Comparison of ENCODE assay signal across 8 cellular contexts in genomic region chr5:88881566-88881965, GRCh38. TPM values are rescaled to one million over a fixed set of nuclear protein-coding genes. Genes with fewer than 3 reads are reported as not detected.
DNase-seq lines count a peak whose midpoint lies in the region; ATAC-seq, FAIRE-seq and TF ChIP-seq lines count a peak whose summit lies in the region.

No MANE protein-coding gene starts in this region.

- intact Hi-C loops in esophagus muscularis mucosa (cut with DNase I): loop anchor here (5.0 to 10.0 kb wide), 2 partner anchors 97 to 149 kb away; no protein-coding TSS in a partner anchor

- no peak for DNase-seq in MG63
- DNase-seq in esophagus muscularis mucosa (ENCODE audit: extremely low spot score): no peak
- peak; percentile 15 for DNase-seq in renal cortical epithelial cell (ENCODE audit: low read depth)
- DNase-seq in cerebellum (ENCODE audit: low spot score): no peak
- no peak for DNase-seq in HTR-8/SVneo (ENCODE audit: insufficient read length, low spot score)

- no peak for FAIRE-seq in HTR-8/SVneo (lab: Jason Lieb, UNC)

- TF ChIP-seq CTCF in esophagus muscularis mucosa (IDR thresholded peaks at IDR 0.05): no peak

- 15% methylated on average over 5 of the region's 5 CpGs for WGBS in esophagus muscularis mucosa

- peak; percentile 21 for ATAC-seq in GM18861 (IDR thresholded peaks at IDR 0.05; ENCODE audit: unreplicated experiment)
- no peak for ATAC-seq in HG02763 (IDR thresholded peaks at IDR 0.05; ENCODE audit: unreplicated experiment)
- no peak for ATAC-seq in HG02852 (IDR thresholded peaks at IDR 0.05; ENCODE audit: unreplicated experiment)

- TF ChIP-seq EP300 in esophagus muscularis mucosa (IDR thresholded peaks at IDR 0.05): no peak

- no peaks in the 10 kb centered on the region for H3K27me3 ChIP-seq in MG63
- H3K27me3 ChIP-seq in esophagus muscularis mucosa: no peaks in the 10 kb centered on the region

- H3K36me3 ChIP-seq in MG63 (no peaks in the 10 kb centered on the region), esophagus muscularis mucosa (no peaks in the 10 kb centered on the region)

- no peak for TF ChIP-seq POLR2A in esophagus muscularis mucosa (IDR thresholded peaks at IDR 0.05; ENCODE audit: low read depth)

- peak overlapping the region; percentile 87 to 96 (median 91) for H3K27ac ChIP-seq in esophagus muscularis mucosa (replicated peaks in 1 of 4)

- H3K9me3 ChIP-seq in MG63: no peaks in the 10 kb centered on the region
- H3K9me3 ChIP-seq in esophagus muscularis mucosa: no peaks in the 10 kb centered on the region

- H3K4me3 ChIP-seq in MG63 (peak overlapping the region; percentile 73), esophagus muscularis mucosa (peak overlapping the region; percentile 57 to 80 (median 74))

- H3K4me1 ChIP-seq in esophagus muscularis mucosa: peaks cover 16 to 71% (median 57%) of the 10 kb centered on the region in 4 donors

RNA-seq across cellular contexts. Expression of gene MEF2C, which starts 1.4 kb away (rescaled TPM):
- 9.5 and 16.0 TPM in 2 replicates for total RNA-seq in MG63 (2014; rRNA removed; shearing (Covaris generic); ENCODE audit: low replicate concordance)
- 10 to 100 TPM; 20.8 to 34.3 (median 29.0) TPM for total RNA-seq in esophagus muscularis mucosa
- total RNA-seq in renal cortical epithelial cell: 1.8 and 8.3 TPM in 2 replicates
- 114 TPM for total RNA-seq in cerebellum
